Comparison of ENCODE assay signal across 1 cellular context in genomic region chr17:63842540-63843386, GRCh38.
TF ChIP-seq lines count a peak whose summit lies in the region.

Gene SMARCD2, minus strand, starts transcription at chr17:63842685. Its CDS starts 11 bp downstream, at chr17:63842674.

TF ChIP-seq in A549, 52 proteins besides CTCF, POLR2A, EP300 and RAD21 (continued from another document):
- no peak for TF ChIP-seq ELK1 (IDR thresholded peaks at IDR 0.05; ENCODE audit: low read depth, low read length)
- peak; percentile 94 for TF ChIP-seq CHD2 (IDR thresholded peaks at IDR 0.05; ENCODE audit: low read length, partially characterized antibody)
- no peak for TF ChIP-seq JUNB (IDR thresholded peaks at IDR 0.05)
- TF ChIP-seq ESRRA (IDR thresholded peaks at IDR 0.05; ENCODE audit: borderline replicate concordance, low read length): peak; percentile 51; the same call in 1 of the 2 replicates
- no peak for TF ChIP-seq HEYL (CRISPR knock-in tag; IDR thresholded peaks at IDR 0.05)
- TF ChIP-seq MAX (IDR thresholded peaks at IDR 0.05): no peak; the same call in none of the 2 replicates
- TF ChIP-seq FOSL2 (IDR thresholded peaks at IDR 0.05): no peak
- TF ChIP-seq FOSL2 (CRISPR knock-in tag; IDR thresholded peaks at IDR 0.05): peak; percentile 71
- no peak for TF ChIP-seq RCOR1 (IDR thresholded peaks at IDR 0.05; ENCODE audit: low read depth, low read length)
- TF ChIP-seq CBX8 (IDR thresholded peaks at IDR 0.05): no peak
- TF ChIP-seq BCL3 (IDR thresholded peaks at IDR 0.05): peak; percentile 63; the same call in 1 of the 3 replicates
- TF ChIP-seq EHMT2 (IDR thresholded peaks at IDR 0.05; ENCODE audit: low read depth): no peak
- TF ChIP-seq NR3C1 (IDR thresholded peaks at IDR 0.05): no peak
- TF ChIP-seq EHF (CRISPR knock-in tag; IDR thresholded peaks at IDR 0.05): no peak
- TF ChIP-seq CBX2 (IDR thresholded peaks at IDR 0.05; ENCODE audit: borderline replicate concordance, low read depth): no peak
- peak; percentile 76; the same call in 1 of the 2 replicates for TF ChIP-seq MAZ (IDR thresholded peaks at IDR 0.05; ENCODE audit: borderline replicate concordance, low read depth, low read length)
- TF ChIP-seq HOXB5 (CRISPR knock-in tag; IDR thresholded peaks at IDR 0.05): peak; percentile 88; the same call in 1 of the 2 replicates
- TF ChIP-seq HES2 (IDR thresholded peaks at IDR 0.05): no peak
- TF ChIP-seq POLR2AphosphoS2 (conservative IDR thresholded peaks at IDR 0.05; ENCODE audit: low read length): no peak
- no peak for TF ChIP-seq TP53 (CRISPR knock-in tag; IDR thresholded peaks at IDR 0.05)
- TF ChIP-seq CEBPB (IDR thresholded peaks at IDR 0.05): peak in 1 of 2 experiments; percentile 65; a peak in 2 of 4 replicates
- peak; percentile 12; the same call in 1 of the 3 replicates for TF ChIP-seq SMC3 (IDR thresholded peaks at IDR 0.05)
- no peak for TF ChIP-seq HOXB13 (CRISPR knock-in tag; IDR thresholded peaks at IDR 0.05; ENCODE audit: low read depth)
- 0 out of 2 replicates have a peak, but pooled peaks have one; percentile 31 for TF ChIP-seq HDAC2 (IDR thresholded peaks at IDR 0.05)
- peak; percentile 94 for TF ChIP-seq RFX5 (IDR thresholded peaks at IDR 0.05)
- no peak for TF ChIP-seq ZNF302 (CRISPR knock-in tag; IDR thresholded peaks at IDR 0.05)
- TF ChIP-seq CHD4 (IDR thresholded peaks at IDR 0.05; ENCODE audit: borderline replicate concordance): peak; percentile 95; the same call in 1 of the 2 replicates
- TF ChIP-seq RARB (CRISPR knock-in tag; IDR thresholded peaks at IDR 0.05): no peak
- no peak for TF ChIP-seq NFE2L2 (conservative IDR thresholded peaks at IDR 0.05; ENCODE audit: low read length)
- peak; percentile 84; the same call in 1 of the 2 replicates for TF ChIP-seq HMGXB4 (CRISPR knock-in tag; IDR thresholded peaks at IDR 0.05; ENCODE audit: borderline replicate concordance)
- no peak for TF ChIP-seq NPAS2 (CRISPR knock-in tag; IDR thresholded peaks at IDR 0.05; ENCODE audit: borderline replicate concordance)
- peak; percentile 89 for TF ChIP-seq TFCP2L1 (CRISPR knock-in tag; IDR thresholded peaks at IDR 0.05)
